13 cellular contexts compared by ENCODE assay signal in genomic region chr2:152564754-152565551, GRCh38.
DNase-seq lines count a peak whose midpoint lies in the region; ATAC-seq and TF ChIP-seq lines count a peak whose summit lies in the region.
"Had no signal": no experiment of that assay in that cellular context is flagged by ENCODE, and none has a peak within 500 bp of the region (broad histone marks: within the 10 kb centered on the region; RNA-seq: fewer than 3 reads in every experiment).

No MANE protein-coding gene starts in this region.

- H3K9me3 ChIP-seq in heart left ventricle (no peaks in the 10 kb centered on the region), right atrium auricular region (no peaks in the 10 kb centered on the region), T-helper 17 cell (ENCODE audit: control insufficient read depth, low read length, poor library complexity, severe bottlenecking) (no peaks in the 10 kb centered on the region)
- H3K9me3 ChIP-seq: adrenal gland, left lung had no signal

- H3K36me3 ChIP-seq in heart left ventricle (peaks cover 0 to 12% (median 0%) of the 10 kb centered on the region in 9 donors), right atrium auricular region (no peaks in the 10 kb centered on the region)
- H3K36me3 ChIP-seq: adrenal gland had no signal

- H3K27me3 Mint-ChIP-seq in T-helper 17 cell, result peaks cover 66% of the 10 kb centered on the region

- H3K4me1 ChIP-seq in heart left ventricle, result peaks cover 0 to 4% (median 0%) of the 10 kb centered on the region in 12 donors
- H3K4me1 ChIP-seq in right atrium auricular region, result no peaks in the 10 kb centered on the region
- H3K4me1 ChIP-seq: left lung had no signal

- no peak overlapping the region for H3K4me3 Mint-ChIP-seq in T-helper 17 cell

- H3K4me3 ChIP-seq in heart left ventricle (no peak overlapping the region), right atrium auricular region (no peak overlapping the region)
- H3K4me3 ChIP-seq: adrenal gland, left lung had no signal

- H3K27me3 ChIP-seq in heart left ventricle (no peaks in the 10 kb centered on the region), right atrium auricular region (no peaks in the 10 kb centered on the region)
- H3K27me3 ChIP-seq: adrenal gland, left lung had no signal

- H3K27ac Mint-ChIP-seq in T-helper 17 cell, result no peak overlapping the region

- peaks cover 7% of the 10 kb centered on the region for H3K4me1 Mint-ChIP-seq in T-helper 17 cell

- ATAC-seq in heart left ventricle (peak in 3 of 4 donors; percentile 49 to 80 (median 55)), GM21786 (IDR thresholded peaks at IDR 0.05; ENCODE audit: unreplicated experiment) (peak; percentile 77), HG03280 (IDR thresholded peaks at IDR 0.05; ENCODE audit: unreplicated experiment) (peak; percentile 91), T-helper 17 cell (no peak)
- ATAC-seq: esophagus mucosa, left lung had no signal

- WGBS in heart left ventricle, 4 donors, result 66 to 71% (median 67%) methylated on average over 4 of the region's 4 CpGs

- TF ChIP-seq POLR2A in heart left ventricle (IDR thresholded peaks at IDR 0.05), result no peak

- intact Hi-C loops in heart left ventricle (cut with DNase I), result loop anchor here in 2 of 10 donors (5.0 to 10.0 kb wide), 2 partner anchors 67 to 230 kb away; partner anchors contain the start of gene FMNL2 (in 1 of the 2)

- peaks cover 3% of the 10 kb centered on the region for H3K36me3 Mint-ChIP-seq in T-helper 17 cell (ENCODE audit: low read depth)

- no peak overlapping the region for H3K27ac ChIP-seq in heart left ventricle
- H3K27ac ChIP-seq in right atrium auricular region, result no peak overlapping the region
- peak overlapping the region; percentile 45 for H3K27ac ChIP-seq in temporal lobe (ENCODE audit: low read depth, low read length)
- H3K27ac ChIP-seq: adrenal gland, left lung had no signal

- TF ChIP-seq CTCF in heart left ventricle (IDR thresholded peaks at IDR 0.05) (no peak), right atrium auricular region (IDR thresholded peaks at IDR 0.05) (no peak)

- DNase-seq in heart left ventricle, result no peak
- DNase-seq in right atrium auricular region (ENCODE audit: low spot score), result no peak
- DNase-seq in Kasumi-1 (lab: John Stamatoyannopoulos, UW), result no peak
- DNase-seq in T-helper 17 cell, result no peak
- no peak for DNase-seq in activated CD4-positive, alpha-beta T cell treated with anti-CD3 and anti-CD28 coated beads, Interleukin-2, amount 50 U/mL, for 48 hours
- DNase-seq: activated CD4-positive, alpha-beta T cell treated with anti-CD3 and anti-CD28 coated beads, Interleukin-2, amount 50 U/mL, for 4 hours; adrenal gland; left lung; NCI-H2081 had no signal
